Comparison of ENCODE assay signal across 12 cellular contexts in genomic region chr1:100387644-100388350, GRCh38. TPM values are rescaled to one million over a fixed set of nuclear protein-coding genes. Genes with fewer than 3 reads are reported as not detected.
DNase-seq lines count a peak whose midpoint lies in the region; ATAC-seq and TF ChIP-seq lines count a peak whose summit lies in the region.
"Had no signal": no experiment of that assay in that cellular context is flagged by ENCODE, and none has a peak within 500 bp of the region (broad histone marks: within the 10 kb centered on the region; RNA-seq: fewer than 3 reads in every experiment).

No MANE protein-coding gene starts in this region.

- H3K4me1 ChIP-seq in H9 (ENCODE audit: insufficient read depth, low read length), result no peaks in the 10 kb centered on the region; the same call in 1 of the 2 replicates
- peaks cover 14% of the 10 kb centered on the region for H3K4me1 ChIP-seq in adipocyte (ENCODE audit: control insufficient read depth, insufficient read depth, low read length)
- H3K4me1 ChIP-seq in transverse colon, result peaks cover 0 to 37% (median 10%) of the 10 kb centered on the region in 4 donors

- POLR2A ChIA-PET in AG04450 (lab: Yijun Ruan, JAX), result interaction anchor here (1.0 kb wide), 1 partner anchor 87 kb away, joined by 3 read pairs; no protein-coding TSS in a partner anchor

- H3T11ph ChIP-seq in H9 (ENCODE audit: low read length), result no peak overlapping the region

- in situ Hi-C loops in transverse colon (cut with MboI; ENCODE audit: low pct_ligation_motif_present in 1 of 4, low pct_unique_long_range_greater_than_20kb in 1 of 4, low sequenced_read_pairs in 3 of 4), result no loop called here

- H3K4me1 Mint-ChIP-seq in H9, result peaks cover 16 to 17% of the 10 kb centered on the region in 2 experiments
- peaks cover 21% of the 10 kb centered on the region for H3K4me1 Mint-ChIP-seq in mesothelial cell of epicardium

- H3K9me3 Mint-ChIP-seq in H9, result no peaks in the 10 kb centered on the region
- no peaks in the 10 kb centered on the region for H3K9me3 Mint-ChIP-seq in mesothelial cell of epicardium
- H3K9me3 Mint-ChIP-seq: neural crest cell had no signal

- no peak overlapping the region for H3K18ac ChIP-seq in H9 (ENCODE audit: insufficient read length, low read depth, low read length)

- H3K9me3 ChIP-seq in AG04450 (ENCODE audit: control insufficient read depth, insufficient read depth, low read length), result no peaks in the 10 kb centered on the region
- no peaks in the 10 kb centered on the region for H3K9me3 ChIP-seq in H9 (ENCODE audit: control insufficient read depth, low read depth, low read length)
- H3K9me3 ChIP-seq in adipocyte (ENCODE audit: control insufficient read depth, low read length), result no peaks in the 10 kb centered on the region
- no peaks in the 10 kb centered on the region for H3K9me3 ChIP-seq in transverse colon
- H3K9me3 ChIP-seq: adrenal gland had no signal

- H4K20me1 ChIP-seq in H9 (ENCODE audit: control insufficient read depth, insufficient read depth, insufficient read length), result no peaks in the 10 kb centered on the region

- no peak for TF ChIP-seq POLR2A in transverse colon (IDR thresholded peaks at IDR 0.05)

- H3K36me3 ChIP-seq in adipocyte (ENCODE audit: control insufficient read depth, insufficient read depth, low read length, severe bottlenecking), result no peaks in the 10 kb centered on the region
- H3K36me3 ChIP-seq in transverse colon, result no peaks in the 10 kb centered on the region
- H3K36me3 ChIP-seq: adrenal gland had no signal

- no peaks in the 10 kb centered on the region for H3K27me3 ChIP-seq in AG04450 (ENCODE audit: control insufficient read depth, insufficient read depth, low read length)
- no peaks in the 10 kb centered on the region for H3K27me3 ChIP-seq in H9 (ENCODE audit: insufficient read depth, low read length)
- H3K27me3 ChIP-seq in adipocyte (replicated peaks; ENCODE audit: control insufficient read depth, insufficient read depth, low read length), result no peaks in the 10 kb centered on the region
- no peaks in the 10 kb centered on the region for H3K27me3 ChIP-seq in transverse colon
- H3K27me3 ChIP-seq: adrenal gland had no signal

- intact Hi-C loops in transverse colon (cut with DNase I; ENCODE audit: low total_unique reads), result no loop called here

- TF ChIP-seq CTCF in AG04450 (IDR thresholded peaks at IDR 0.05; ENCODE audit: low read depth, low read length) (no peak), H9 (conservative IDR thresholded peaks at IDR 0.05) (no peak), mesothelial cell of epicardium (IDR thresholded peaks at IDR 0.05; ENCODE audit: unreplicated experiment) (no peak), transverse colon (IDR thresholded peaks at IDR 0.05) (no peak)

- no peak overlapping the region for H3K4ac ChIP-seq in H9 (ENCODE audit: low read depth, low read length)

- ATAC-seq in GM21528 (IDR thresholded peaks at IDR 0.05; ENCODE audit: low FRiP score, unreplicated experiment) (no peak), HG02938 (IDR thresholded peaks at IDR 0.05; ENCODE audit: unreplicated experiment) (no peak)
- ATAC-seq: K562 had no signal

- no CpG with 5 or more reads among the region's 4 CpGs for WGBS in H9 (ENCODE audit: extremely low coverage, insufficient read length, low lambda C conversion rate)
- 21 to 46% methylated on average over 4 of the region's 4 CpGs for WGBS in transverse colon (ENCODE audit: low coverage in 1 of 2), 2 donors

- DNase-seq in AG04450 (ENCODE audit: low read depth, low spot score) (peak; percentile 18), H9 (no peak), adipocyte (ENCODE audit: low read depth) (peak; percentile 41), mesothelial cell of epicardium (ENCODE audit: low spot score in 2 of 2, unreplicated experiment in 2 of 2) (no peak), transverse colon (no peak), ureter (ENCODE audit: low spot score) (no peak)
- DNase-seq: adrenal gland, NCI-H526 treated with DMSO at 0.1 percent for 48 hours had no signal

- no peak overlapping the region for H4K5ac ChIP-seq in H9 (ENCODE audit: insufficient read length, low read depth, low read length)

- no peaks in the 10 kb centered on the region for H3K23me2 ChIP-seq in H9 (ENCODE audit: insufficient read length, low read depth, low read length, poor library complexity, severe bottlenecking)

- H2AK5ac ChIP-seq in H9 (ENCODE audit: insufficient read length, low read length), result no peak overlapping the region

- H3K36me3 Mint-ChIP-seq in H9 (ENCODE audit: insufficient read depth in 1 of 3, low read depth in 3 of 3) (no peaks in the 10 kb centered on the region), mesothelial cell of epicardium (no peaks in the 10 kb centered on the region)

- no peak overlapping the region for H2BK12ac ChIP-seq in H9 (ENCODE audit: insufficient read length, low read depth, low read length)

- H3K27me3 Mint-ChIP-seq in H9 (ENCODE audit: low read depth) (no peaks in the 10 kb centered on the region), mesothelial cell of epicardium (ENCODE audit: low read depth) (no peaks in the 10 kb centered on the region)

- H3K27ac Mint-ChIP-seq in H9, result peak overlapping the region in 2 of 3 experiments; percentile 21 to 71; a peak in 4 of 7 replicates
- peak overlapping the region; percentile 93 for H3K27ac Mint-ChIP-seq in mesothelial cell of epicardium

- no peak overlapping the region for H2BK120ac ChIP-seq in H9 (ENCODE audit: low read depth, low read length, poor library complexity, severe bottlenecking)

- H2AFZ ChIP-seq in H9 (ENCODE audit: low read length), result no peak overlapping the region

- H3K56ac ChIP-seq in H9 (ENCODE audit: insufficient read length, low read depth, low read length), result no peak overlapping the region

- H3K4me3 ChIP-seq in AG04450 (ENCODE audit: low read depth, low read length), result no peak overlapping the region; the same call in 1 of the 2 replicates
- H3K4me3 ChIP-seq in adipocyte (ENCODE audit: low read length), result peak overlapping the region; percentile 44
- H3K4me3 ChIP-seq in transverse colon, result peak overlapping the region in 1 of 4 donors; percentile 5
- H3K4me3 ChIP-seq: K562 had no signal

- no peak overlapping the region for H3K23ac ChIP-seq in H9 (ENCODE audit: insufficient read length, low read depth, low read length)

- H3K27ac ChIP-seq in AG04450 (ENCODE audit: low read depth, low read length), result no peak overlapping the region
- H3K27ac ChIP-seq in H9 (ENCODE audit: insufficient read length, low read depth, low read length), result no peak overlapping the region
- H3K27ac ChIP-seq in transverse colon, result peak overlapping the region in 2 of 4 donors; percentile 16 to 39

- H4K8ac ChIP-seq in H9 (replicated peaks; ENCODE audit: insufficient read length, low read depth, low read length), result no peak overlapping the region

- no peak overlapping the region for H2BK15ac ChIP-seq in H9 (ENCODE audit: low read depth, low read length)

- H3K14ac ChIP-seq in H9 (ENCODE audit: insufficient read depth, low read length), result no peak overlapping the region

- H2BK20ac ChIP-seq in H9 (ENCODE audit: low read depth, low read length, poor library complexity, severe bottlenecking), result no peak overlapping the region

- no peaks in the 10 kb centered on the region for H3K79me2 ChIP-seq in H9 (ENCODE audit: insufficient read depth, low read length)

- CTCF ChIA-PET in AG04450 (lab: Charles Lee), result interaction anchor here (0.6 to 1.4 kb wide), 3 partner anchors 30 to 71 kb away, joined by 3 read pairs; no protein-coding TSS in a partner anchor

- no peak overlapping the region for H3K9ac ChIP-seq in H9 (ENCODE audit: extremely low read depth, insufficient read length, low read length)
- no peak overlapping the region for H3K9ac ChIP-seq in adipocyte (ENCODE audit: low read length)

- no peak overlapping the region for H3K4me3 Mint-ChIP-seq in H9
- peak overlapping the region; percentile 15 for H3K4me3 Mint-ChIP-seq in mesothelial cell of epicardium
- H3K4me3 Mint-ChIP-seq: neural crest cell had no signal

- H2BK5ac ChIP-seq in H9 (ENCODE audit: insufficient read length, low read length), result no peak overlapping the region

- no peak for TF ChIP-seq EP300 in transverse colon (IDR thresholded peaks at IDR 0.05; ENCODE audit: low read depth)

- H4K91ac ChIP-seq in H9 (ENCODE audit: insufficient read length, low read depth, low read length), result no peak overlapping the region

- H3K79me1 ChIP-seq in H9 (ENCODE audit: insufficient read depth, low read depth, low read length, poor library complexity, severe bottlenecking), result no peaks in the 10 kb centered on the region

- no peak overlapping the region for H3K4me2 ChIP-seq in H9 (ENCODE audit: insufficient read depth, insufficient read length, low read length)

RNA-seq across cellular contexts. Expression of gene CDC14A, which starts 35.5 kb away (rescaled TPM):
- 2.2 and 2.8 TPM in 2 replicates for polyA plus RNA-seq in AG04450 (2011; rRNA removed)
- 5.0 and 5.5 TPM in 2 replicates for polyA minus RNA-seq in AG04450 (2011; rRNA and poly(A)+ RNA removed)
- total RNA-seq in H9 (2021) (8.4 and 8.9 TPM in 2 replicates), mesothelial cell of epicardium (19.5 to 21.4 TPM (median 20.1 TPM) in 3 replicates), transverse colon (10 to 100 TPM in 3 of 4 donors, 1 to 10 TPM in 1; 8.0 to 68.6 (median 48.5) TPM), ureter (14.3 TPM)

Comparison
In these comparisons a context has a peak if more than half of its experiments do, and no peak if none do; other contexts are left out.
1. DNase-seq: peak in AG04450 (single experiment) and adipocyte (single experiment); none in H9 (single experiment), mesothelial cell of epicardium (0 of 2), transverse colon (single experiment) and ureter (single experiment).